ENCODE assay signal across 8 cellular contexts in the genomic region with DNA sequence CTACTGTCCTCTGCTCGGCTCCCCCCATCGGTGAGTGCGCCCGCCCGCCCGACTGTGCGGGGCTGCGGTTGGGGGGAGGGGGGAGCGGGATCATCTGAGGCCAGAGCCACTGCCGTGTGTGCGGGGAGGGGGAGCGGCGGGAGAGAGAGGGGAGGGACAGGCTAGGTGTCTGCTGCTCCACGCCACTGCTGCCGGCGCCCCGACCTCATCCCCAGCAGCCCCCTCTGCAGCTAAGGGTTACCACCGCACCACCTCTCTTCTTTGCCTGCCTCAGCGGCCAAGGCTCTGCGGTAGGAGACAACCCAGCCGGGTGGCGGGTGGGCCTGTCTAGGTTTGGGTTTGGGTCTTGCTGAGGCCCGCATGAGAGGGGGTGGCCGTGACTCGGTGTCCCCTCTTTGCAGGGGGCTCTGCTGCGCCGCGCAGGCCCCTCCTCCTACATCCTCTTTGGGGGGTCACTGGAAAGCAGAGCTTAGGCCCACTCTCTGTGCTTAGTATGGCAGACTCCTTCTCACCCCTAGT. TPM values are rescaled to one million over a fixed set of nuclear protein-coding genes. Genes with fewer than 3 reads are reported as not detected.
A peak's percentile ranks its signal among the peaks of the same experiment; 100 is the strongest.
DNase-seq lines count a peak whose midpoint lies in the region; ATAC-seq and TF ChIP-seq lines count a peak whose summit lies in the region.

No MANE protein-coding gene starts in this region.

- peaks cover 14% of the 10 kb centered on the region for H3K36me3 Mint-ChIP-seq in activated CD4-positive, alpha-beta T cell treated with anti-CD3 and anti-CD28 coated beads for 36 hours (ENCODE audit: low read depth)

- ATAC-seq in activated CD4-positive, alpha-beta T cell treated with anti-CD3 and anti-CD28 coated beads for 36 hours = no peak
- ATAC-seq in HG02610 (IDR thresholded peaks at IDR 0.05; ENCODE audit: unreplicated experiment) = no peak
- ATAC-seq in GM18909 (IDR thresholded peaks at IDR 0.05; ENCODE audit: poor library complexity, unreplicated experiment) = no peak

- 0 to 1% methylated on average over 21 to 26 of the region's 28 CpGs for WGBS in lower leg skin, 2 donors

- H3K27ac ChIP-seq in cingulate gyrus (ENCODE audit: low read depth, low read length) (peak overlapping the region; percentile 69), temporal lobe (ENCODE audit: low read depth, low read length) (peak overlapping the region; percentile 78)

- no peaks in the 10 kb centered on the region for H3K9me3 Mint-ChIP-seq in activated CD4-positive, alpha-beta T cell treated with anti-CD3 and anti-CD28 coated beads for 36 hours (ENCODE audit: low read depth)

- H3K4me3 Mint-ChIP-seq in activated CD4-positive, alpha-beta T cell treated with anti-CD3 and anti-CD28 coated beads for 36 hours = peak overlapping the region; percentile 89

- no peak for TF ChIP-seq CTCF in lower leg skin (IDR thresholded peaks at IDR 0.05)

- peak overlapping the region; percentile 84 for H3K27ac Mint-ChIP-seq in activated CD4-positive, alpha-beta T cell treated with anti-CD3 and anti-CD28 coated beads for 36 hours

- POLR2A ChIA-PET in activated CD4-positive, alpha-beta T cell treated with anti-CD3 and anti-CD28 coated beads for 36 hours (lab: Charles Lee) = no interaction called here

- H3K4me1 Mint-ChIP-seq in activated CD4-positive, alpha-beta T cell treated with anti-CD3 and anti-CD28 coated beads for 36 hours = peaks cover 63% of the 10 kb centered on the region

- intact Hi-C loops in activated CD4-positive, alpha-beta T cell treated with anti-CD3 and anti-CD28 coated beads for 36 hours (cut with DNase I, micrococcal nuclease) = loop anchor here (5.0 to 10.0 kb wide), 5 partner anchors 444 to 1758 kb away; a partner anchor contains a TSS
- intact Hi-C loops in lower leg skin (cut with DNase I; ENCODE audit: low total_unique reads) = no loop called here

- H3K27me3 Mint-ChIP-seq in activated CD4-positive, alpha-beta T cell treated with anti-CD3 and anti-CD28 coated beads for 36 hours = peaks cover 3% of the 10 kb centered on the region

- CTCF ChIA-PET in activated CD4-positive, alpha-beta T cell treated with anti-CD3 and anti-CD28 coated beads for 36 hours (lab: Charles Lee) = interaction anchor here (0.6 to 8.1 kb wide), 6 partner anchors 8 to 607 kb away, joined by 3 to 78 read pairs (median 4); no protein-coding TSS in a partner anchor

- TF ChIP-seq POLR2A in lower leg skin (IDR thresholded peaks at IDR 0.05) = no peak

- DNase-seq in activated CD4-positive, alpha-beta T cell treated with anti-CD3 and anti-CD28 coated beads for 36 hours = peak; percentile 51
- DNase-seq in activated CD4-positive, alpha-beta T cell treated with anti-CD3 and anti-CD28 coated beads, Interleukin-2, amount 50 U/mL, for 4 hours = no peak
- DNase-seq in T follicular helper cell (ENCODE audit: low read depth) (peak; percentile 12), lower leg skin (ENCODE audit: low spot score in 2 of 2) (peak in 1 of 2 donors; percentile 86)

- peak overlapping the region; percentile 75 for H3K4me3 ChIP-seq in lower leg skin (ENCODE audit: low read depth, poor library complexity, severe bottlenecking)

RNA-seq across cellular contexts. Expression of a gene that starts 0.7 kb away (rescaled TPM):
- 10 to 100 TPM in 1 of 2 experiments, 1 to 10 TPM in 1; 9.5 to 10.7 TPM for total RNA-seq in activated CD4-positive, alpha-beta T cell treated with anti-CD3 and anti-CD28 coated beads for 36 hours
- 10 to 100 TPM; 15.0 to 16.8 (median 16.2) TPM for total RNA-seq in lower leg skin
- total RNA-seq in temporal lobe = 13.3 TPM

RNA-seq across cellular contexts. Expression of a gene that starts 12.5 kb away (rescaled TPM):
- 1 to 10 TPM; 1.7 to 1.9 TPM for total RNA-seq in activated CD4-positive, alpha-beta T cell treated with anti-CD3 and anti-CD28 coated beads for 36 hours
- total RNA-seq in lower leg skin = 10 to 100 TPM in 1 of 4 donors, 1 to 10 TPM in 3; 7.5 to 10.4 (median 8.0) TPM
- 8.4 TPM for total RNA-seq in temporal lobe

Comparison
In these comparisons a context has a peak if more than half of its experiments do, and no peak if none do; other contexts are left out.
1. DNase-seq: peak in activated CD4-positive, alpha-beta T cell treated with anti-CD3 and anti-CD28 coated beads for 36 hours (single experiment) and T follicular helper cell (single experiment); none in activated CD4-positive, alpha-beta T cell treated with anti-CD3 and anti-CD28 coated beads, Interleukin-2, amount 50 U/mL, for 4 hours (0 of 2).